Comparison of ENCODE assay signal across 32 cellular contexts in the genomic region with DNA sequence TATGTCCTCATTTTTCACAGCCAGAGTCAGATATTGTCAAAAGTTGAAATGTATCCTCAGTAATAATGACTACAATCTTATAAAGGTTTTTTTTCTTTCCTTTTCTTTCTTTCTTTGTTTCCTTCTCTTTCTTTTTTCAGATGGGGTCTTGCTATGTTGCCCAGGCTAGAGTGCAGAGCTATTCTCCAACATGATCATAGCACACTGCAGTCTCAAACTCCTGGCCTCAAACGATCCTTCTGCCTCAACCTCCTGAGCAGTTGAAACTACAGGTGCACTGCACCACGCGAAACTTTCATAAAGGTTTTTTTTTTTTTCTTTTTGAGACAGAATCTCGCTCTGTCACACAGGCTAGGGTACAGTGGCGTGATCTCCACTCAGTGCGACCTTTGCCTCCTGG. TPM values are rescaled to one million over a fixed set of nuclear protein-coding genes. Genes with fewer than 3 reads are reported as not detected.
"Had no signal": no experiment of that assay in that cellular context is flagged by ENCODE, and none has a peak within 500 bp of the region (broad histone marks: within the 10 kb centered on the region; RNA-seq: fewer than 3 reads in every experiment).

No MANE protein-coding gene starts in this region.

- H3K27me3 Mint-ChIP-seq: effector memory CD8-positive, alpha-beta T cell had no signal

- H3K4me3 ChIP-seq: colonic mucosa, esophagus squamous epithelium, gastrocnemius medialis, heart right ventricle, left lung, lower lobe of right lung had no signal

- H3K4me3 Mint-ChIP-seq: dendritic cell treated with granulocyte-macrophage colony-stimulating factor and Interleukin-4, amounts not matched to agents 40 ng/mL and 50 ng/mL, for 4 days; effector memory CD8-positive, alpha-beta T cell; endodermal cell; memory B cell had no signal

- FAIRE-seq: endometrium, islet of Langerhans, keratinocyte had no signal

- H3K9me3 ChIP-seq: colonic mucosa, esophagus squamous epithelium, gastrocnemius medialis, heart right ventricle, left lung, lower lobe of right lung had no signal

- H3K27ac ChIP-seq: colonic mucosa, epithelial cell of prostate, esophagus squamous epithelium, gastrocnemius medialis, heart right ventricle, left lung, lower lobe of right lung had no signal

- H3K36me3 ChIP-seq: colonic mucosa, esophagus squamous epithelium, gastrocnemius medialis, heart right ventricle, left lung, lower lobe of right lung had no signal

- H3K36me3 Mint-ChIP-seq: memory B cell had no signal

- DNase-seq: colonic mucosa; cortex of kidney; effector CD8-positive, alpha-beta T cell; effector memory CD8-positive, alpha-beta T cell; endodermal cell; erythroblast; esophagus squamous epithelium; foreskin fibroblast; foreskin melanocyte; gastrocnemius medialis; glutamatergic neuron; head of caudate nucleus; heart right ventricle; hippocampal formation; left cardiac atrium; left lung; left ventricle myocardium superior; lower lobe of right lung; mesendoderm; midbrain had no signal

- ATAC-seq: effector memory CD8-positive, alpha-beta T cell; esophagus mucosa; gastrocnemius medialis; heart right ventricle; left cardiac atrium; left lung; left ventricle myocardium superior; lower lobe of right lung had no signal

- H3K4me1 Mint-ChIP-seq: memory B cell had no signal

- H3K4me1 ChIP-seq: colonic mucosa, esophagus squamous epithelium, gastrocnemius medialis, heart right ventricle, left lung, lower lobe of right lung had no signal

- H3K27ac Mint-ChIP-seq: dendritic cell treated with granulocyte-macrophage colony-stimulating factor and Interleukin-4, amounts not matched to agents 40 ng/mL and 50 ng/mL, for 4 days; effector memory CD8-positive, alpha-beta T cell; endodermal cell; memory B cell had no signal

- H3K27me3 ChIP-seq: colonic mucosa had no signal

- H3K9me3 Mint-ChIP-seq: dendritic cell treated with granulocyte-macrophage colony-stimulating factor and Interleukin-4, amounts not matched to agents 40 ng/mL and 50 ng/mL, for 4 days had no signal

RNA-seq across cellular contexts. Expression of a gene that starts 31.1 kb away (rescaled TPM):
- total RNA-seq: dermis microvascular lymphatic vessel endothelial cell, glomerular endothelial cell, heart right ventricle, left cardiac atrium, left ventricle myocardium superior, lower leg skin, lung microvascular endothelial cell, mononuclear cell had no signal
- polyA plus RNA-seq: heart right ventricle had no signal
